Comparison of ENCODE assay signal across 10 cellular contexts in genomic region chr2:4763009-4763408, GRCh38.
DNase-seq lines count a peak whose midpoint lies in the region; ATAC-seq and TF ChIP-seq lines count a peak whose summit lies in the region.
"Had no signal": no experiment of that assay in that cellular context is flagged by ENCODE, and none has a peak within 500 bp of the region (broad histone marks: within the 10 kb centered on the region; RNA-seq: fewer than 3 reads in every experiment).

No MANE protein-coding gene starts in this region.

- H3K36me3 Mint-ChIP-seq in activated CD4-positive, alpha-beta memory T cell treated with anti-CD3 and anti-CD28 coated beads for 36 hours = no peaks in the 10 kb centered on the region

- H3K79me2 ChIP-seq in SK-N-SH (ENCODE audit: insufficient read depth) = no peaks in the 10 kb centered on the region

- H3K9me3 Mint-ChIP-seq in activated CD4-positive, alpha-beta memory T cell treated with anti-CD3 and anti-CD28 coated beads for 36 hours = peaks cover 22% of the 10 kb centered on the region

- H4K20me1 ChIP-seq in SK-N-SH (ENCODE audit: insufficient read depth) = no peaks in the 10 kb centered on the region

- no peak overlapping the region for H3K9ac ChIP-seq in SK-N-SH
- H3K9ac ChIP-seq in liver (ENCODE audit: low read depth in 1 of 2, low read length in 2 of 2) = no peak overlapping the region

- H3K36me3 ChIP-seq in SK-N-SH (replicated peaks in 1 of 2; ENCODE audit: control insufficient read depth in 1 of 2, insufficient read depth in 2 of 2, low read length in 1 of 2) = no peaks in the 10 kb centered on the region
- no peaks in the 10 kb centered on the region for H3K36me3 ChIP-seq in liver (ENCODE audit: control insufficient read depth in 4 of 4, insufficient read depth in 3 of 4, low read depth in 1 of 4, low read length in 3 of 4)
- H3K36me3 ChIP-seq: neutrophil had no signal

- H3K4me1 Mint-ChIP-seq in activated CD4-positive, alpha-beta memory T cell treated with anti-CD3 and anti-CD28 coated beads for 36 hours (ENCODE audit: low read depth) = no peaks in the 10 kb centered on the region

- no peaks in the 10 kb centered on the region for H3F3A ChIP-seq in SK-N-SH (replicated peaks; ENCODE audit: insufficient read depth)

- H3K27me3 ChIP-seq in SK-N-SH (ENCODE audit: insufficient read depth) (no peaks in the 10 kb centered on the region), liver (ENCODE audit: control insufficient read depth in 4 of 4, insufficient read depth in 4 of 4, low read length in 3 of 4) (no peaks in the 10 kb centered on the region)
- H3K27me3 ChIP-seq: neutrophil had no signal

- no peak overlapping the region for H3K27ac Mint-ChIP-seq in activated CD4-positive, alpha-beta memory T cell treated with anti-CD3 and anti-CD28 coated beads for 36 hours

- ATAC-seq in GM21423 (IDR thresholded peaks at IDR 0.05; ENCODE audit: unreplicated experiment) (no peak), GM18867 (IDR thresholded peaks at IDR 0.05; ENCODE audit: unreplicated experiment) (no peak)
- ATAC-seq: activated CD4-positive, CD25-positive, alpha-beta regulatory T cell treated with anti-CD3 and anti-CD28 coated beads, Interleukin-2, amount 50 U/mL, for 24 hours had no signal

- no peak for TF ChIP-seq EP300 in SK-N-SH (IDR thresholded peaks at IDR 0.05; ENCODE audit: borderline replicate concordance in 1 of 2, low read depth in 1 of 2, low read length in 1 of 2)

- H3K4me1 ChIP-seq in SK-N-SH (ENCODE audit: control insufficient read depth in 1 of 2, insufficient read depth in 2 of 2, low read depth in 1 of 2, low read length in 1 of 2) (peaks cover 2 to 6% of the 10 kb centered on the region in 2 experiments; a peak in 3 of 4 replicates), liver (ENCODE audit: control insufficient read depth in 4 of 4, insufficient read depth in 4 of 4, low read length in 3 of 4) (no peaks in the 10 kb centered on the region)

- peaks cover 14% of the 10 kb centered on the region; the same call in 1 of the 2 replicates for H3K9me3 ChIP-seq in SK-N-SH
- H3K9me3 ChIP-seq in liver (ENCODE audit: control insufficient read depth in 4 of 4, low read length in 3 of 4) = no peaks in the 10 kb centered on the region
- H3K9me3 ChIP-seq: neutrophil had no signal

- no peak overlapping the region for H3K4me3 Mint-ChIP-seq in activated CD4-positive, alpha-beta memory T cell treated with anti-CD3 and anti-CD28 coated beads for 36 hours

- POLR2A ChIA-PET in SK-N-SH (lab: Yijun Ruan, JAX) = interaction anchor here (1.3 kb wide), 1 partner anchor 928 kb away, joined by 3 read pairs; no protein-coding TSS in a partner anchor
- POLR2A ChIA-PET in activated CD4-positive, alpha-beta memory T cell treated with anti-CD3 and anti-CD28 coated beads for 36 hours (lab: Charles Lee) = no interaction called here

- H3K4me3 ChIP-seq in SK-N-SH (ENCODE audit: low read depth in 2 of 2, low read length in 1 of 2) (no peak overlapping the region; a peak in 1 of 4 replicates), liver (ENCODE audit: low read depth in 1 of 3, low read length in 3 of 3) (no peak overlapping the region)

- no peaks in the 10 kb centered on the region for H3K27me3 Mint-ChIP-seq in activated CD4-positive, alpha-beta memory T cell treated with anti-CD3 and anti-CD28 coated beads for 36 hours

- intact Hi-C loops in activated CD4-positive, alpha-beta memory T cell treated with anti-CD3 and anti-CD28 coated beads for 36 hours (cut with micrococcal nuclease) = no loop called here

- CTCF ChIA-PET in SK-N-SH (lab: Yijun Ruan, JAX) = interaction anchor here (0.6 to 2.6 kb wide), 23 partner anchors 9 to 1770 kb away, joined by 3 to 23 read pairs (median 4); no protein-coding TSS in a partner anchor
- CTCF ChIA-PET in activated CD4-positive, alpha-beta memory T cell treated with anti-CD3 and anti-CD28 coated beads for 36 hours (lab: Charles Lee) = no interaction called here

- DNase-seq in DMS53 treated with DMSO at 0.1 percent for 48 hours (lab: John Stamatoyannopoulos, UW; ENCODE audit: unreplicated experiment) = peak; percentile 15
- peak; percentile 31 for DNase-seq in NCI-H128 (lab: John Stamatoyannopoulos, UW; ENCODE audit: unreplicated experiment)
- peak; percentile 62 for DNase-seq in SK-N-SH
- DNase-seq in stimulated activated CD4-positive, alpha-beta T cell treated with anti-CD3 and anti-CD28 coated beads, Interleukin-2, amount 100 ng/mL, for 48 hours = no peak
- no peak for DNase-seq in activated CD4-positive, alpha-beta memory T cell treated with anti-CD3 and anti-CD28 coated beads for 36 hours

- TF ChIP-seq RAD21 in SK-N-SH (IDR thresholded peaks at IDR 0.05; ENCODE audit: low read length) = peak; percentile 76
- TF ChIP-seq RAD21 in liver (IDR thresholded peaks at IDR 0.05) = peak; percentile 66 to 71

- H3K4me2 ChIP-seq in SK-N-SH = no peak overlapping the region

- no peak overlapping the region for H2AFZ ChIP-seq in SK-N-SH (ENCODE audit: low read depth)

- WGBS in SK-N-SH (ENCODE audit: low lambda C conversion rate) = 4% methylated on average over 4 of the region's 4 CpGs
- WGBS in liver = 9% methylated on average over 4 of the region's 4 CpGs

- TF ChIP-seq CTCF in SK-N-SH (IDR thresholded peaks at IDR 0.05) = no peak
- TF ChIP-seq CTCF in liver (IDR thresholded peaks at IDR 0.05; ENCODE audit: low read depth, low read length, missing input control) = no peak

- no peak overlapping the region for H3K27ac ChIP-seq in SK-N-SH (ENCODE audit: low read depth in 2 of 2, low read length in 1 of 2)
- H3K27ac ChIP-seq in liver (ENCODE audit: low read depth in 1 of 2, low read length in 2 of 2) = no peak overlapping the region
- H3K27ac ChIP-seq: neutrophil had no signal

- H3K9me2 ChIP-seq in SK-N-SH = no peaks in the 10 kb centered on the region

TF ChIP-seq in SK-N-SH, 30 proteins besides CTCF, POLR2A, EP300 and RAD21 (continues in another document):
- TF ChIP-seq REST (IDR thresholded peaks at IDR 0.05; ENCODE audit: low read depth, low read length) = no peak
- TF ChIP-seq GATA2 (CRISPR knock-in tag; IDR thresholded peaks at IDR 0.05) = peak; percentile 59
- no peak for TF ChIP-seq JUND (IDR thresholded peaks at IDR 0.05)
- TF ChIP-seq POLR2AphosphoS5 (IDR thresholded peaks at IDR 0.05; ENCODE audit: low read depth, low read length) = no peak
- peak; percentile 18 for TF ChIP-seq CHD2 (IDR thresholded peaks at IDR 0.05; ENCODE audit: low read length, partially characterized antibody)
- peak; percentile 26; the same call in 1 of the 2 replicates for TF ChIP-seq SMC3 (IDR thresholded peaks at IDR 0.05; ENCODE audit: low read depth, low read length)

TF ChIP-seq in liver, 16 proteins besides CTCF, POLR2A, EP300 and RAD21:
- TF ChIP-seq EGR1 (IDR thresholded peaks at IDR 0.05; ENCODE audit: low read depth in 2 of 2) (no peak), HNF4A (conservative IDR thresholded peaks at IDR 0.05) (no peak), RXRA (IDR thresholded peaks at IDR 0.05) (no peak)

Comparison
In these comparisons a context has a peak if more than half of its experiments do, and no peak if none do; other contexts are left out.
1. DNase-seq: peak in DMS53 treated with DMSO at 0.1 percent for 48 hours (single experiment), NCI-H128 (single experiment) and SK-N-SH (single experiment); none in stimulated activated CD4-positive, alpha-beta T cell treated with anti-CD3 and anti-CD28 coated beads, Interleukin-2, amount 100 ng/mL, for 48 hours (0 of 2) and activated CD4-positive, alpha-beta memory T cell treated with anti-CD3 and anti-CD28 coated beads for 36 hours (single experiment).